In genomic region chr21:6368824-6369223, GRCh38 we compare ENCODE assay signal across 8 cellular contexts.
DNase-seq lines count a peak whose midpoint lies in the region; ATAC-seq and TF ChIP-seq lines count a peak whose summit lies in the region.
"Not testable (repeated sequence)": the region's sequence is repeated elsewhere in the genome, so short reads cannot be mapped to it uniquely, and the experiment has no call there.

No MANE protein-coding gene starts in this region.

- not testable (repeated sequence) for H3K9me3 ChIP-seq in MM.1S (replicated peaks; ENCODE audit: insufficient read depth, low read length); left ventricle myocardium inferior (replicated peaks); aorta (ENCODE audit: control insufficient read depth, low read length)

- not testable (repeated sequence) for H4K20me1 ChIP-seq in MM.1S (ENCODE audit: insufficient read depth, low read length)

- ATAC-seq in aorta (ENCODE audit: low FRiP score), result not testable (repeated sequence)

- not testable (repeated sequence) for H3K4me1 ChIP-seq in MM.1S (ENCODE audit: low read length); left ventricle myocardium inferior; aorta (ENCODE audit: control insufficient read depth in 1 of 2, insufficient read depth in 2 of 2, low read length in 2 of 2)

- H3K4me3 Mint-ChIP-seq in activated T-helper 2 cell treated with anti-CD3 and anti-CD28 coated beads, Interferon-gamma antibody, Interleukin-2, Interleukin-4, amounts not matched to agents 10 μg/mL and 5 μg/mL and 100 μg/mL, durations not matched to agents 14 hours and 24 hours and 36 hours (ENCODE audit: low read depth), result not testable (repeated sequence)

- H3K9ac ChIP-seq in MM.1S (ENCODE audit: low read length), result not testable (repeated sequence)

- not testable (repeated sequence) for H3K36me3 Mint-ChIP-seq in activated T-helper 2 cell treated with anti-CD3 and anti-CD28 coated beads, Interferon-gamma antibody, Interleukin-2, Interleukin-4, amounts not matched to agents 10 μg/mL and 5 μg/mL and 100 μg/mL, durations not matched to agents 14 hours and 24 hours and 36 hours (ENCODE audit: low read depth)

- H3K27ac Mint-ChIP-seq in activated T-helper 2 cell treated with anti-CD3 and anti-CD28 coated beads, Interferon-gamma antibody, Interleukin-2, Interleukin-4, amounts not matched to agents 10 μg/mL and 5 μg/mL and 100 μg/mL, durations not matched to agents 14 hours and 24 hours and 36 hours, result not testable (repeated sequence)

- not testable (repeated sequence) for H3K27ac ChIP-seq in MM.1S (ENCODE audit: low read length)
- peak overlapping the region; percentile 78 for H3K27ac ChIP-seq in left ventricle myocardium inferior (replicated peaks)
- H3K27ac ChIP-seq in aorta (ENCODE audit: low read depth in 1 of 2, low read length in 2 of 2), result peak overlapping the region in 1 of 2 donors; percentile 76

- WGBS in aorta, 2 donors, result 2 to 4% methylated on average over 2 to 7 of the region's 7 CpGs

- TF ChIP-seq CTCF in MM.1S (IDR thresholded peaks at IDR 0.05; ENCODE audit: low read length); left ventricle myocardium inferior (IDR thresholded peaks at IDR 0.05; ENCODE audit: borderline replicate concordance): not testable (repeated sequence)

- H3K4me1 Mint-ChIP-seq in activated T-helper 2 cell treated with anti-CD3 and anti-CD28 coated beads, Interferon-gamma antibody, Interleukin-2, Interleukin-4, amounts not matched to agents 10 μg/mL and 5 μg/mL and 100 μg/mL, durations not matched to agents 14 hours and 24 hours and 36 hours (ENCODE audit: low read depth), result not testable (repeated sequence)

- intact Hi-C loops in activated T-helper 2 cell treated with anti-CD3 and anti-CD28 coated beads, Interferon-gamma antibody, Interleukin-2, Interleukin-4, amounts not matched to agents 10 μg/mL and 5 μg/mL and 100 μg/mL, durations not matched to agents 14 hours and 24 hours and 36 hours (cut with micrococcal nuclease); left ventricle myocardium inferior (cut with micrococcal nuclease); aorta (cut with DNase I): not testable (repeated sequence)

- not testable (repeated sequence) for H2AFZ ChIP-seq in MM.1S (ENCODE audit: low read length)

- H3K36me3 ChIP-seq in MM.1S (replicated peaks; ENCODE audit: insufficient read depth, low read length); left ventricle myocardium inferior; aorta (ENCODE audit: control insufficient read depth in 1 of 2, insufficient read depth in 2 of 2, low read length in 1 of 2): not testable (repeated sequence)

- in situ Hi-C loops in G401 (cut with HindIII; ENCODE audit: low sequenced_read_pairs), result not testable (repeated sequence)

- H3K27me3 Mint-ChIP-seq in activated T-helper 2 cell treated with anti-CD3 and anti-CD28 coated beads, Interferon-gamma antibody, Interleukin-2, Interleukin-4, amounts not matched to agents 10 μg/mL and 5 μg/mL and 100 μg/mL, durations not matched to agents 14 hours and 24 hours and 36 hours (ENCODE audit: low read depth), result not testable (repeated sequence)

- H3K27me3 ChIP-seq in MM.1S (replicated peaks; ENCODE audit: insufficient read depth, low read length); left ventricle myocardium inferior (ENCODE audit: low read depth); aorta (ENCODE audit: control insufficient read depth in 1 of 2, insufficient read depth in 2 of 2, low read length in 1 of 2): not testable (repeated sequence)

- H3K79me2 ChIP-seq in MM.1S (ENCODE audit: low read length), result not testable (repeated sequence)

- not testable (repeated sequence) for H3K9me3 Mint-ChIP-seq in activated T-helper 2 cell treated with anti-CD3 and anti-CD28 coated beads, Interferon-gamma antibody, Interleukin-2, Interleukin-4, amounts not matched to agents 10 μg/mL and 5 μg/mL and 100 μg/mL, durations not matched to agents 14 hours and 24 hours and 36 hours

- not testable (repeated sequence) for H3K9me2 ChIP-seq in MM.1S (replicated peaks; ENCODE audit: insufficient read depth, low read length)

- not testable (repeated sequence) for H3K4me2 ChIP-seq in MM.1S (ENCODE audit: low read depth, low read length)

- not testable (repeated sequence) for H3F3A ChIP-seq in MM.1S (ENCODE audit: insufficient read depth, low read length)

- H3K4me3 ChIP-seq in MM.1S (ENCODE audit: low read length) (peak overlapping the region; percentile 43; the same call in 1 of the 2 replicates), left ventricle myocardium inferior (peak overlapping the region; percentile 56)
- H3K4me3 ChIP-seq in aorta (ENCODE audit: low read length in 2 of 2), result not testable (repeated sequence)

- DNase-seq in G401 (ENCODE audit: low spot score) (peak; percentile 19), dermis blood vessel endothelial cell (peak; percentile 52), medulla oblongata (ENCODE audit: extremely low spot score) (peak; percentile 20), retina (peak; percentile 86), aorta (peak; percentile 0 to 2)
- not testable (repeated sequence) for DNase-seq in MM.1S, left ventricle myocardium inferior
- peak; percentile 8 for DNase-seq in activated T-helper 2 cell treated with anti-CD3 and anti-CD28 coated beads, Interferon-gamma antibody, Interleukin-2, Interleukin-4, amounts not matched to agents 10 μg/mL and 5 μg/mL and 100 μg/mL, durations not matched to agents 14 hours and 24 hours and 36 hours (ENCODE audit: low spot score)
